ENCODE assay signal across 20 cellular contexts in the genomic region with DNA sequence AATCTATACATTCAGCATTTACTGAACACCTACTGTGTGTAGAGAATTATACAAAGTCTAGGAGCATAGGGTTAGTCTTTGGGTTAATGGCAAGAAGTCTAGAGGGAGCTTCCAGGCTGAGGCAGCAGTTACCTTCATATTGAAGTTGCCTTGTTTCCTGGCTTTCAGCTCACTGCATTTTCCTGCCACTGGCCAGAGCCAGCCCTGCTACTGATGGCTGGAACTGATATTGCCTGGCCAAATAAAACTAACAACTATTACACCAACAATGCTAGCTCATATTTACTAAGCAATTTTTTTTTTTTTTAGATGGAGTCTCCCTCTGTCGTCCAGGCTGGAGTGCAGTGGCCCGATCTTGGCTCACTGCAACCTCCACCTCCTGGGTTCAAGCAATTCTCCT.
DNase-seq lines count a peak whose midpoint lies in the region; ATAC-seq and TF ChIP-seq lines count a peak whose summit lies in the region.
"Had no signal": no experiment of that assay in that cellular context is flagged by ENCODE, and none has a peak within 500 bp of the region (broad histone marks: within the 10 kb centered on the region; RNA-seq: fewer than 3 reads in every experiment).

No MANE protein-coding gene starts in this region.

- in situ Hi-C loops in HAP-1 (cut with MboI; ENCODE audit: low sequenced_read_pairs): no loop called here

- H3K27ac ChIP-seq in right atrium auricular region: no peak overlapping the region
- H3K27ac ChIP-seq in heart left ventricle: no peak overlapping the region
- no peak overlapping the region for H3K27ac ChIP-seq in esophagus squamous epithelium
- H3K27ac ChIP-seq: 22Rv1, RWPE1 had no signal

- H3K27me3 ChIP-seq in right atrium auricular region: no peaks in the 10 kb centered on the region
- no peaks in the 10 kb centered on the region for H3K27me3 ChIP-seq in heart left ventricle
- no peaks in the 10 kb centered on the region for H3K27me3 ChIP-seq in adipocyte (replicated peaks; ENCODE audit: control insufficient read depth, insufficient read depth, low read length)
- H3K27me3 ChIP-seq in esophagus squamous epithelium: no peaks in the 10 kb centered on the region
- no peaks in the 10 kb centered on the region for H3K27me3 ChIP-seq in HAP-1 (ENCODE audit: low read depth)
- H3K27me3 ChIP-seq: SJSA1 had no signal

- ATAC-seq in heart left ventricle: no peak
- no peak for ATAC-seq in GM18511 (IDR thresholded peaks at IDR 0.05; ENCODE audit: unreplicated experiment)

- H3K4me3 ChIP-seq in right atrium auricular region (no peak overlapping the region), heart left ventricle (no peak overlapping the region), adipocyte (ENCODE audit: low read length) (no peak overlapping the region), esophagus squamous epithelium (no peak overlapping the region), HAP-1 (no peak overlapping the region)
- H3K4me3 ChIP-seq: SJSA1 had no signal

- TF ChIP-seq POLR2A in heart left ventricle (IDR thresholded peaks at IDR 0.05): no peak
- no peak for TF ChIP-seq POLR2A in esophagus squamous epithelium (IDR thresholded peaks at IDR 0.05)

- no peak overlapping the region for H3K9ac ChIP-seq in adipocyte (ENCODE audit: low read length)

- WGBS in heart left ventricle, 4 donors: 70 to 83% (median 80%) methylated on average over 2 of the region's 2 CpGs
- WGBS in esophagus squamous epithelium, 2 donors: 92% methylated on average over 2 of the region's 2 CpGs

- TF ChIP-seq CTCF in right atrium auricular region (IDR thresholded peaks at IDR 0.05): no peak
- no peak for TF ChIP-seq CTCF in heart left ventricle (IDR thresholded peaks at IDR 0.05)
- no peak for TF ChIP-seq CTCF in esophagus squamous epithelium (IDR thresholded peaks at IDR 0.05)

- intact Hi-C loops in heart left ventricle (cut with DNase I) (no loop called here), esophagus squamous epithelium (cut with DNase I) (loop anchor here (10.0 kb wide), 1 partner anchor 119 kb away; no protein-coding TSS in a partner anchor)

- no peaks in the 10 kb centered on the region for H3K9me3 ChIP-seq in right atrium auricular region
- no peaks in the 10 kb centered on the region for H3K9me3 ChIP-seq in heart left ventricle
- H3K9me3 ChIP-seq in adipocyte (ENCODE audit: control insufficient read depth, low read length): no peaks in the 10 kb centered on the region
- no peaks in the 10 kb centered on the region for H3K9me3 ChIP-seq in esophagus squamous epithelium
- no peaks in the 10 kb centered on the region for H3K9me3 ChIP-seq in HAP-1
- H3K9me3 ChIP-seq: SJSA1 had no signal

- H3K4me1 ChIP-seq in right atrium auricular region (peaks cover 0 to 10% of the 10 kb centered on the region in 2 donors), heart left ventricle (peaks cover 0 to 51% (median 19%) of the 10 kb centered on the region in 12 donors), adipocyte (ENCODE audit: control insufficient read depth, insufficient read depth, low read length) (peaks cover 9% of the 10 kb centered on the region), esophagus squamous epithelium (peaks cover 15 to 54% (median 23%) of the 10 kb centered on the region in 3 donors), HAP-1 (no peaks in the 10 kb centered on the region)

- H3K36me3 ChIP-seq in right atrium auricular region: no peaks in the 10 kb centered on the region
- H3K36me3 ChIP-seq in heart left ventricle: no peaks in the 10 kb centered on the region
- no peaks in the 10 kb centered on the region for H3K36me3 ChIP-seq in adipocyte (ENCODE audit: control insufficient read depth, insufficient read depth, low read length, severe bottlenecking)
- H3K36me3 ChIP-seq in esophagus squamous epithelium: no peaks in the 10 kb centered on the region
- H3K36me3 ChIP-seq in HAP-1 (replicated peaks): no peaks in the 10 kb centered on the region
- H3K36me3 ChIP-seq: SJSA1 had no signal

- DNase-seq in DMS53 (lab: John Stamatoyannopoulos, UW) (peak; percentile 11), DMS53 treated with DMSO at 0.1 percent for 48 hours (lab: John Stamatoyannopoulos, UW; ENCODE audit: unreplicated experiment) (no peak), right atrium auricular region (ENCODE audit: low spot score) (peak; percentile 40), heart left ventricle (no peak), adipocyte (ENCODE audit: low read depth) (peak; percentile 52), esophagus squamous epithelium (lab: John Stamatoyannopoulos, UW) (no peak), HAP-1 (ENCODE audit: low spot score in 2 of 2) (no peak)
- DNase-seq: H7, Kasumi-1, MV-4-11, NCI-H1417 treated with DMSO at 0.1 percent for 48 hours, NCI-H2029, NCI-H2171, NCI-H446, NCI-H69, OCI-M1 had no signal

Comparison
In these comparisons a context has a peak if more than half of its experiments do, and no peak if none do; other contexts are left out.
1. DNase-seq: peak in DMS53 (single experiment), right atrium auricular region (single experiment) and adipocyte (single experiment); none in DMS53 treated with DMSO at 0.1 percent for 48 hours (single experiment), heart left ventricle (0 of 5), esophagus squamous epithelium (single experiment) and HAP-1 (0 of 2).